In genomic region chr6:109472132-109472995, GRCh38 we compare ENCODE assay signal across 9 cellular contexts. TPM values are rescaled to one million over a fixed set of nuclear protein-coding genes. Genes with fewer than 3 reads are reported as not detected.
DNase-seq lines count a peak whose midpoint lies in the region; ATAC-seq and TF ChIP-seq lines count a peak whose summit lies in the region.
"Had no signal": no experiment of that assay in that cellular context is flagged by ENCODE, and none has a peak within 500 bp of the region (broad histone marks: within the 10 kb centered on the region; RNA-seq: fewer than 3 reads in every experiment).

No MANE protein-coding gene starts in this region.

- H3K4me3 Mint-ChIP-seq in T-helper 1 cell treated with Interleukin-12 subunit alpha and Interleukin-12 subunit beta and Interleukin-4 antibody, amounts not matched to agents 30 μg/mL and 1 μg/mL, for 36 hours: peak overlapping the region; percentile 39

- no peaks in the 10 kb centered on the region for H3K27me3 Mint-ChIP-seq in T-helper 1 cell treated with Interleukin-12 subunit alpha and Interleukin-12 subunit beta and Interleukin-4 antibody, amounts not matched to agents 30 μg/mL and 1 μg/mL, for 36 hours (ENCODE audit: low read depth)

- H3K4me3 ChIP-seq in uterus: no peak overlapping the region
- H3K4me3 ChIP-seq: A549 had no signal

- no peaks in the 10 kb centered on the region for H3K36me3 ChIP-seq in uterus

- H3K27ac Mint-ChIP-seq in T-helper 1 cell treated with Interleukin-12 subunit alpha and Interleukin-12 subunit beta and Interleukin-4 antibody, amounts not matched to agents 30 μg/mL and 1 μg/mL, for 36 hours: peak overlapping the region; percentile 61

- no peak overlapping the region for H3K27ac ChIP-seq in uterus
- H3K27ac ChIP-seq: A549 had no signal

- H3K9me3 Mint-ChIP-seq in T-helper 1 cell treated with Interleukin-12 subunit alpha and Interleukin-12 subunit beta and Interleukin-4 antibody, amounts not matched to agents 30 μg/mL and 1 μg/mL, for 36 hours: no peaks in the 10 kb centered on the region

- no peaks in the 10 kb centered on the region for H3K4me1 ChIP-seq in uterus

- TF ChIP-seq CTCF in uterus (IDR thresholded peaks at IDR 0.05): no peak

- H3K36me3 Mint-ChIP-seq in T-helper 1 cell treated with Interleukin-12 subunit alpha and Interleukin-12 subunit beta and Interleukin-4 antibody, amounts not matched to agents 30 μg/mL and 1 μg/mL, for 36 hours (ENCODE audit: low read depth): peaks cover 82% of the 10 kb centered on the region

- DNase-seq in T-helper 1 cell (no peak), NCI-H2107 (lab: John Stamatoyannopoulos, UW) (peak; percentile 31), occipital lobe (lab: John Stamatoyannopoulos, UW) (peak; percentile 18), NCI-H510A treated with DMSO at 0.1 percent for 48 hours (lab: John Stamatoyannopoulos, UW) (no peak), uterus (no peak)
- DNase-seq in stimulated activated CD4-positive, alpha-beta T cell treated with anti-CD3 and anti-CD28 coated beads, Interleukin-2, amount 100 ng/mL, for 48 hours: no peak

- intact Hi-C loops in uterus (cut with DNase I; ENCODE audit: low total_unique reads): no loop called here

- TF ChIP-seq POLR2A in uterus (IDR thresholded peaks at IDR 0.05): no peak

- no peaks in the 10 kb centered on the region for H3K9me3 ChIP-seq in uterus
- H3K9me3 ChIP-seq: A549 had no signal

- no peaks in the 10 kb centered on the region for H3K27me3 ChIP-seq in uterus

- H3K4me1 Mint-ChIP-seq in T-helper 1 cell treated with Interleukin-12 subunit alpha and Interleukin-12 subunit beta and Interleukin-4 antibody, amounts not matched to agents 30 μg/mL and 1 μg/mL, for 36 hours (ENCODE audit: low read depth): peaks cover 69% of the 10 kb centered on the region

- peak; percentile 62 for ATAC-seq in GM21619 (IDR thresholded peaks at IDR 0.05; ENCODE audit: unreplicated experiment)
- ATAC-seq: A549 had no signal

RNA-seq across cellular contexts. Expression of gene ZBTB24, which starts 10.7 kb away (rescaled TPM):
- total RNA-seq in occipital lobe: 14.8 TPM
- 10 to 100 TPM in 2 of 4 donors, 1 to 10 TPM in 2; 4.4 to 12.6 (median 9.0) TPM for total RNA-seq in uterus

RNA-seq across cellular contexts. Expression of gene MICAL1, which starts 16.8 kb away (rescaled TPM):
- total RNA-seq in occipital lobe (31.0 TPM), uterus (10 to 100 TPM; 27.2 to 46.1 (median 36.2) TPM)

RNA-seq across cellular contexts. Expression of gene SMPD2, which starts 31.8 kb away (rescaled TPM):
- total RNA-seq in occipital lobe: 3.1 TPM
- 10 to 100 TPM in 2 of 4 donors, 1 to 10 TPM in 2; 2.8 to 16.3 (median 8.5) TPM for total RNA-seq in uterus

RNA-seq across cellular contexts. Expression of gene PPIL6, which starts 31.9 kb away (rescaled TPM):
- total RNA-seq in occipital lobe (41.5 TPM), uterus (10 to 100 TPM in 1 of 4 donors, 1 to 10 TPM in 2, under 1 TPM in 1; 0.59 to 18.0 (median 4.6) TPM)

Comparison
In these comparisons a context has a peak if more than half of its experiments do, and no peak if none do; other contexts are left out.
1. DNase-seq: peak in NCI-H2107 (single experiment) and occipital lobe (single experiment); none in T-helper 1 cell (0 of 5), NCI-H510A treated with DMSO at 0.1 percent for 48 hours (single experiment), stimulated activated CD4-positive, alpha-beta T cell treated with anti-CD3 and anti-CD28 coated beads, Interleukin-2, amount 100 ng/mL, for 48 hours (0 of 2) and uterus (0 of 2).